12 cellular contexts compared by ENCODE assay signal in the genomic region with DNA sequence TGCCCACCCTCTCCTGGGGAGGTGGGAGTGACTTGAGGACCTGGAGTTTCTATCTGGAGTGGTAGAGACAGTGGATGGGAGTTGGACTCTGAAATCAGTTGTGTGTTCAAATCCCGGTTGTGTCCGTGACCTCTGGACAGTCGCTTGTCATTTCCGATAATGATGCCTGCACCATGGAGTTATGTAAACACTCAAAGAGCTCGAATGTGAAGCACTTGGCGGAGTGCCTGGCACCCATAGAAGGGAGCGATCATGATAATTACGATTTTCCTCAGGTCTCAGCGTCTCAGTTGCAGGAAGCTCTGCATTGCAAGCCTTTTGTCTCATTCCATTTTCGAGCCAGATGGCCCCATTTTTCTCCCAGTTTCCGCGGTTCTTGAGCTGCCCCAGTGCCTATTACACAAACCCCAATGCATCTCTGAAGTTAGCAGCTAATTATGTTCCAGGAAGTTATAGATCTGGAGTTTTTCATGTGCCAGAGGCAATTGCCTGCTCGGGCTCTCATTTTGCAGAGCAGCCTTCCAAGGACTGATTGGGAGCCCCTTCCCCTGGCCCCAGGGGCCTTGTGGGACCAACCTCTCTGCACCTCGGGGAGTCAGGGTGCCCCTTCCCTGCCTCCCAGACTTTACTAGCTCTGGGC.
A peak's percentile ranks its signal among the peaks of the same experiment; 100 is the strongest.
DNase-seq lines count a peak whose midpoint lies in the region; ATAC-seq and TF ChIP-seq lines count a peak whose summit lies in the region.
"Had no signal": no experiment of that assay in that cellular context is flagged by ENCODE, and none has a peak within 500 bp of the region (broad histone marks: within the 10 kb centered on the region; RNA-seq: fewer than 3 reads in every experiment).

No MANE protein-coding gene starts in this region.

- ATAC-seq in lung (ENCODE audit: insufficient read depth, low FRiP score) (no peak), HG02981 (IDR thresholded peaks at IDR 0.05; ENCODE audit: unreplicated experiment) (no peak)

- H3K27me3 ChIP-seq in BLaER1 (no peaks in the 10 kb centered on the region), lung (ENCODE audit: control insufficient read depth, insufficient read depth) (no peaks in the 10 kb centered on the region)

- H3K27ac ChIP-seq in BLaER1 (peak overlapping the region; percentile 96), lung (ENCODE audit: low read depth in 1 of 2, low read length in 1 of 2) (no peak overlapping the region)
- H3K27ac ChIP-seq: neutrophil, suprapubic skin had no signal

- no peak overlapping the region for H3K4me3 ChIP-seq in BLaER1
- H3K4me3 ChIP-seq in lung, result no peak overlapping the region
- H3K4me3 ChIP-seq: suprapubic skin had no signal

- H4K20me1 ChIP-seq in BLaER1, result no peaks in the 10 kb centered on the region

- DNase-seq in NCI-H1417 treated with DMSO at 0.1 percent for 48 hours (lab: John Stamatoyannopoulos, UW) (peak; percentile 85), SHP77 (lab: John Stamatoyannopoulos, UW) (peak; percentile 88 to 91), lung (ENCODE audit: low spot score) (peak; percentile 47), iPS-NIHi11 (ENCODE audit: low spot score) (no peak), kidney glomerular epithelial cell (lab: John Stamatoyannopoulos, UW) (no peak), MV-4-11 (lab: John Stamatoyannopoulos, UW) (no peak)
- DNase-seq: activated CD4-positive, alpha-beta T cell treated with anti-CD3 and anti-CD28 coated beads, Interleukin-2, amount 50 U/mL, for 4 hours; NCI-H226 had no signal

- peaks cover 92% of the 10 kb centered on the region for H3K4me1 ChIP-seq in BLaER1
- H3K4me1 ChIP-seq in lung (ENCODE audit: control insufficient read depth in 2 of 2, insufficient read depth in 2 of 2, low read length in 2 of 2), result no peaks in the 10 kb centered on the region

- H3K9me3 ChIP-seq in BLaER1 (no peaks in the 10 kb centered on the region), lung (ENCODE audit: control insufficient read depth in 2 of 2, insufficient read depth in 1 of 2, low read length in 1 of 2) (peaks cover 0 to 6% of the 10 kb centered on the region in 2 donors)
- H3K9me3 ChIP-seq: neutrophil, suprapubic skin had no signal

- H3K36me3 ChIP-seq in BLaER1 (no peaks in the 10 kb centered on the region), lung (ENCODE audit: control insufficient read depth in 2 of 2, insufficient read depth in 2 of 2, low read length in 2 of 2) (no peaks in the 10 kb centered on the region)
- H3K36me3 ChIP-seq: neutrophil, suprapubic skin had no signal

- WGBS in lung, 2 donors, result 30 to 59% methylated on average over 14 of the region's 14 CpGs

- H3K4me2 ChIP-seq in BLaER1, result peak overlapping the region; percentile 62

- no peak for TF ChIP-seq CTCF in lung (IDR thresholded peaks at IDR 0.05; ENCODE audit: control extremely low read depth, extremely low read depth)

- H3K9ac ChIP-seq in BLaER1, result peak overlapping the region; percentile 64; the same call in 1 of the 2 replicates

Comparison
In these comparisons a context has a peak if more than half of its experiments do, and no peak if none do; other contexts are left out.
1. DNase-seq: peak in NCI-H1417 treated with DMSO at 0.1 percent for 48 hours (single experiment), SHP77 (2 of 2) and lung (single experiment); none in iPS-NIHi11 (single experiment), kidney glomerular epithelial cell (single experiment) and MV-4-11 (single experiment).